14 cellular contexts compared by ENCODE assay signal in the genomic region with DNA sequence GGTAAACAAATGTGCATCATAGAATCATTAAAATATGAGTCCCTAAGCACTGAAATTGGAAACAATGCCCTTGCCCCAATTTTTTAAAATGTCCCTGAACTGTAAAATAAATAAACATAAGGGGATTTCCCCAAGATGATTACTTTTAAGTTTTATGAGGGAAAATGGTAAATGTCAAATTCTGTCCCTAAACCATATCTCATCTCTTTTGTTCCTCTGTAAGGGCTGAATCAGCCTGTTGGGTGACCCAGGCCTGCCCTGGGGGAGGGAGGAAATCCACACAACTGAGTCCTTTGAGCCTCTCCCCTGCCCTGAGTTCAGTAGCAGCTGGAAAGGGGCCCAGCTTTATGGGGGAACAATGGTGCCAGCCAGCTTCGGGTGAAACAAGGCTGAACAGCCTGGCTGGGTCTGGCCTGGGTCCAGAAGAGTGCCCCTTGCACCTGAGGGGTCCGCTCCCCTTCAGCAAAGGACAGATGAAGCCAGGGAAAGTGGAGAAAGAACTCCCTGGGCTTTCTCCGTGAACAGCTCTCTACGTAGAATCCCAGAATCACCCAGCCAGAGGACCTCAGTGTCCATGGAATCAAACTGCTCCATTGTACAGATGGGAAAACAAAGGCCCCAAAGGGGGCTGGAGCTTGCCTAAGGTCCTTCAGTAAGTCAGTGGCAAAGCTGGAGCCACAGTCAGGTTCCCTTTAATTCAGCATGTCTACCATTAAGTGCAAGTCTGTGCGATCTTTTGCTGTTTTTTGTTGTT. TPM values are rescaled to one million over a fixed set of nuclear protein-coding genes. Genes with fewer than 3 reads are reported as not detected.
DNase-seq lines count a peak whose midpoint lies in the region; ATAC-seq, FAIRE-seq and TF ChIP-seq lines count a peak whose summit lies in the region.
"Had no signal": no experiment of that assay in that cellular context is flagged by ENCODE, and none has a peak within 500 bp of the region (broad histone marks: within the 10 kb centered on the region; RNA-seq: fewer than 3 reads in every experiment).

No MANE protein-coding gene starts in this region.

- H3K4me3 Mint-ChIP-seq in activated T-cell treated with anti-CD3 and anti-CD28 coated beads, Interleukin-2, amount 50 U/mL, for 72 hours, result no peak overlapping the region
- H3K4me3 Mint-ChIP-seq: dendritic cell treated with granulocyte-macrophage colony-stimulating factor and Interleukin-4, amounts not matched to agents 40 ng/mL and 50 ng/mL, for 4 days had no signal

- H3K36me3 Mint-ChIP-seq in activated T-cell treated with anti-CD3 and anti-CD28 coated beads, Interleukin-2, amount 50 U/mL, for 72 hours (ENCODE audit: insufficient read depth in 2 of 2), result no peaks in the 10 kb centered on the region

- FAIRE-seq in bronchial epithelial cell (lab: Jason Lieb, UNC), result no peak

- H3K27me3 Mint-ChIP-seq in activated T-cell treated with anti-CD3 and anti-CD28 coated beads, Interleukin-2, amount 50 U/mL, for 72 hours (ENCODE audit: low read depth), result no peaks in the 10 kb centered on the region
- H3K27me3 Mint-ChIP-seq: dendritic cell treated with granulocyte-macrophage colony-stimulating factor and Interleukin-4, amounts not matched to agents 40 ng/mL and 50 ng/mL, for 4 days had no signal

- peak; percentile 21 for DNase-seq in MG63
- peak; percentile 50 for DNase-seq in bronchial epithelial cell (ENCODE audit: low read depth)
- DNase-seq in left lobe of liver (ENCODE audit: low spot score), result no peak
- no peak for DNase-seq in activated T-cell treated with anti-CD3 and anti-CD28 coated beads, Interleukin-2, amount 50 U/mL, for 72 hours
- DNase-seq in HT-29 (ENCODE audit: low spot score), result no peak
- no peak for DNase-seq in amniotic stem cell (lab: John Stamatoyannopoulos, UW)
- DNase-seq: activated effector memory CD4-positive, alpha-beta T cell treated with anti-CD3 and anti-CD28 coated beads, Interleukin-2, amount 50 U/mL, for 16 hours; NCI-H1092; NCI-H526; spleen had no signal

- H3K36me3 ChIP-seq in MG63 (no peaks in the 10 kb centered on the region), bronchial epithelial cell (ENCODE audit: control insufficient read depth, insufficient read depth, low read length) (no peaks in the 10 kb centered on the region)
- H3K36me3 ChIP-seq: spleen had no signal

- H3K9me3 Mint-ChIP-seq in activated T-cell treated with anti-CD3 and anti-CD28 coated beads, Interleukin-2, amount 50 U/mL, for 72 hours, result no peaks in the 10 kb centered on the region
- H3K9me3 Mint-ChIP-seq: dendritic cell treated with granulocyte-macrophage colony-stimulating factor and Interleukin-4, amounts not matched to agents 40 ng/mL and 50 ng/mL, for 4 days had no signal

- H3K27ac ChIP-seq in temporal lobe (ENCODE audit: low read depth, low read length), result peak overlapping the region; percentile 98
- H3K27ac ChIP-seq: SK-N-MC had no signal

- no peak overlapping the region for H3K4me3 ChIP-seq in MG63
- H3K4me3 ChIP-seq in bronchial epithelial cell (ENCODE audit: low read depth, low read length), result no peak overlapping the region
- H3K4me3 ChIP-seq: SK-N-MC, spleen had no signal

- no peak overlapping the region for H3K27ac Mint-ChIP-seq in activated T-cell treated with anti-CD3 and anti-CD28 coated beads, Interleukin-2, amount 50 U/mL, for 72 hours
- H3K27ac Mint-ChIP-seq: dendritic cell treated with granulocyte-macrophage colony-stimulating factor and Interleukin-4, amounts not matched to agents 40 ng/mL and 50 ng/mL, for 4 days had no signal

- no peak for TF ChIP-seq CTCF in bronchial epithelial cell (IDR thresholded peaks at IDR 0.05; ENCODE audit: insufficient read depth, low read length, severe bottlenecking)

- H3K4me1 Mint-ChIP-seq in activated T-cell treated with anti-CD3 and anti-CD28 coated beads, Interleukin-2, amount 50 U/mL, for 72 hours (ENCODE audit: low read depth), result no peaks in the 10 kb centered on the region

- H3K27me3 ChIP-seq in MG63, result no peaks in the 10 kb centered on the region
- H3K27me3 ChIP-seq in bronchial epithelial cell (ENCODE audit: control insufficient read depth, insufficient read depth, low read length), result no peaks in the 10 kb centered on the region
- H3K27me3 ChIP-seq: spleen had no signal

- peak; percentile 45 for ATAC-seq in left lobe of liver
- no peak for ATAC-seq in activated T-cell treated with anti-CD3 and anti-CD28 coated beads, Interleukin-2, amount 50 U/mL, for 72 hours (replicated peaks in 1 of 2)
- ATAC-seq: activated CD4-positive, CD25-positive, alpha-beta regulatory T cell treated with anti-CD3 and anti-CD28 coated beads, Interleukin-2, amount 50 U/mL, for 24 hours had no signal

- no peaks in the 10 kb centered on the region for H3K9me3 ChIP-seq in MG63
- H3K9me3 ChIP-seq: spleen had no signal

RNA-seq across cellular contexts. Expression of a gene that starts 28.2 kb away (rescaled TPM):
- total RNA-seq in MG63 (2014; rRNA removed; shearing (Covaris generic); ENCODE audit: low replicate concordance), result 26.2 and 47.8 TPM in 2 replicates
- 83.7 and 93.2 TPM in 2 replicates for total RNA-seq in bronchial epithelial cell
- 45.6 TPM for total RNA-seq in left lobe of liver
- 62.0 TPM for total RNA-seq in temporal lobe
- 10 to 100 TPM; 66.5 to 72.1 TPM for total RNA-seq in activated T-cell treated with anti-CD3 and anti-CD28 coated beads, Interleukin-2, amount 50 U/mL, for 72 hours
- 19.3 and 25.1 TPM in 2 replicates for total RNA-seq in HT-29 (2014; rRNA removed; shearing (Covaris generic))

RNA-seq across cellular contexts. Expression of a gene that starts 31.7 kb away (rescaled TPM):
- total RNA-seq in MG63 (2014; rRNA removed; shearing (Covaris generic); ENCODE audit: low replicate concordance), result 151 and 216 TPM in 2 replicates
- total RNA-seq in bronchial epithelial cell (207 and 278 TPM in 2 replicates), left lobe of liver (115 TPM), temporal lobe (31.0 TPM)
- total RNA-seq in activated T-cell treated with anti-CD3 and anti-CD28 coated beads, Interleukin-2, amount 50 U/mL, for 72 hours, result 100 to 1,000 TPM in 1 of 2 donors, 10 to 100 TPM in 1; 99.0 to 130 TPM
- 398 and 402 TPM in 2 replicates for total RNA-seq in HT-29 (2014; rRNA removed; shearing (Covaris generic))

Comparison
In these comparisons a context has a peak if more than half of its experiments do, and no peak if none do; other contexts are left out.
1. DNase-seq: peak in MG63 (single experiment) and bronchial epithelial cell (single experiment); none in left lobe of liver (single experiment), activated T-cell treated with anti-CD3 and anti-CD28 coated beads, Interleukin-2, amount 50 U/mL, for 72 hours (0 of 2), HT-29 (single experiment) and amniotic stem cell (single experiment).